23 cellular contexts compared by ENCODE assay signal in the genomic region with DNA sequence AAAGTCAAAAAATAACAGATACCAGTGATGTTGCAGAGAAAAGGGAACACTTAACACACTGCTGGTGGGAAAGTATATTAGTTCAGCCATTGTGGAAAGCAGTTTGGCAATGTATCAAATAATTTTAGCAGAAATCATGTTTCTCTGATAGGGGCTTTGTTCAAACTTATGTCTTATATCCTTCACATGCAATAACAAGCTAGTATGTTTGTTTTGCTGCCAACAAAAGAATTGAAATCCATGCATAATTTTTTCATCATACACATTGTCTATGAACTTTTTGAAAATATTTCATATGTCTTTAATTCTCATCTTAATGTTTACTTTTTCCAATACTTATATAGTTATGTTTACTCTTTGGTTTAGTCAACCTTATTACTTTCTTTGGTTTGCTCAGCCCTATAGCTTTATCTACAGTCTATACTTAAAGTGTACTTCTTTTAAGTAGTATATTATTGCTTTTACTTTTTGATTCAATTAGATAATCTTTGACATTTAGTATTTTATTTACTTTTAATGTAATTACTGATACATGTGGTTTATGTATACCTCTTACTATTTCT.
"Had no signal": no experiment of that assay in that cellular context is flagged by ENCODE, and none has a peak within 500 bp of the region (broad histone marks: within the 10 kb centered on the region; RNA-seq: fewer than 3 reads in every experiment).

No MANE protein-coding gene starts in this region.

- H3K9me3 Mint-ChIP-seq: neural progenitor cell; stimulated activated naive CD8-positive, alpha-beta T cell treated with anti-CD3 and anti-CD28 coated beads, Interleukin-15, Interleukin-2, amounts not matched to agents 100 ng/mL and 50 ng/mL, for 24 hours had no signal

- H3K9me3 ChIP-seq: gastrocnemius medialis, right lobe of liver, thoracic aorta, upper lobe of left lung had no signal

- H3K4me1 ChIP-seq: gastrocnemius medialis, neural progenitor cell, parathyroid adenoma, right lobe of liver, upper lobe of left lung had no signal

- H3K79me2 ChIP-seq: parathyroid adenoma had no signal

- H3K4me3 Mint-ChIP-seq: naive thymus-derived CD4-positive, alpha-beta T cell; nephron; neural progenitor cell; stimulated activated naive B cell treated with anti-CD40 and anti-IgM and Interleukin-4, amounts not matched to agents 10 μg/mL and 1 μg/mL and 100 μg/mL, for 72 hours; stimulated activated naive CD8-positive, alpha-beta T cell treated with anti-CD3 and anti-CD28 coated beads, Interleukin-15, Interleukin-2, amounts not matched to agents 100 ng/mL and 50 ng/mL, for 24 hours had no signal

- H2AFZ ChIP-seq: neural progenitor cell, parathyroid adenoma had no signal

- H3K27me3 ChIP-seq: gastrocnemius medialis, neural progenitor cell, right lobe of liver, tibial nerve, upper lobe of left lung had no signal

- H3K36me3 ChIP-seq: gastrocnemius medialis, neural progenitor cell, right lobe of liver, thoracic aorta, tibial nerve, upper lobe of left lung had no signal

- H3K27ac ChIP-seq: coronary artery, gastrocnemius medialis, neural progenitor cell, parathyroid adenoma, right lobe of liver, thoracic aorta, tibial nerve, upper lobe of left lung had no signal

- H3K4me3 ChIP-seq: coronary artery, gastrocnemius medialis, lung, neural progenitor cell, right lobe of liver, thoracic aorta, tibial nerve, upper lobe of left lung had no signal

- H3K4me2 ChIP-seq: neural progenitor cell had no signal

- H3K9ac ChIP-seq: neural progenitor cell, parathyroid adenoma had no signal

- H3K4me1 Mint-ChIP-seq: nephron, neural progenitor cell had no signal

- DNase-seq: dermis blood vessel endothelial cell; effector memory CD4-positive, alpha-beta T cell; gastrocnemius medialis; head of caudate nucleus; kidney; mesendoderm; midbrain; naive thymus-derived CD4-positive, alpha-beta T cell; right lobe of liver; small intestine; stimulated activated CD4-positive, alpha-beta T cell treated with anti-CD3 and anti-CD28 coated beads, Interleukin-15, amount 100 ng/mL, for 24 hours; stimulated activated CD4-positive, alpha-beta T cell treated with anti-CD3 and anti-CD28 coated beads, Interleukin-2, amount 100 ng/mL, for 48 hours; stimulated activated naive B cell treated with anti-CD40 and anti-IgM and Interleukin-4, amounts not matched to agents 10 μg/mL and 1 μg/mL and 100 μg/mL, for 72 hours; upper lobe of left lung had no signal

- H3K36me3 Mint-ChIP-seq: naive thymus-derived CD4-positive, alpha-beta T cell; neural progenitor cell had no signal

- H3K27ac Mint-ChIP-seq: naive thymus-derived CD4-positive, alpha-beta T cell; nephron; neural progenitor cell; progenitor cell of endocrine pancreas; stimulated activated naive B cell treated with anti-CD40 and anti-IgM and Interleukin-4, amounts not matched to agents 10 μg/mL and 1 μg/mL and 100 μg/mL, for 72 hours; stimulated activated naive CD8-positive, alpha-beta T cell treated with anti-CD3 and anti-CD28 coated beads, Interleukin-15, Interleukin-2, amounts not matched to agents 100 ng/mL and 50 ng/mL, for 24 hours had no signal

- H3K27me3 Mint-ChIP-seq: progenitor cell of endocrine pancreas; stimulated activated naive B cell treated with anti-CD40 and anti-IgM and Interleukin-4, amounts not matched to agents 10 μg/mL and 1 μg/mL and 100 μg/mL, for 72 hours; stimulated activated naive CD8-positive, alpha-beta T cell treated with anti-CD3 and anti-CD28 coated beads, Interleukin-15, Interleukin-2, amounts not matched to agents 100 ng/mL and 50 ng/mL, for 24 hours had no signal
